ENCODE assay signal across 21 cellular contexts in the genomic region with DNA sequence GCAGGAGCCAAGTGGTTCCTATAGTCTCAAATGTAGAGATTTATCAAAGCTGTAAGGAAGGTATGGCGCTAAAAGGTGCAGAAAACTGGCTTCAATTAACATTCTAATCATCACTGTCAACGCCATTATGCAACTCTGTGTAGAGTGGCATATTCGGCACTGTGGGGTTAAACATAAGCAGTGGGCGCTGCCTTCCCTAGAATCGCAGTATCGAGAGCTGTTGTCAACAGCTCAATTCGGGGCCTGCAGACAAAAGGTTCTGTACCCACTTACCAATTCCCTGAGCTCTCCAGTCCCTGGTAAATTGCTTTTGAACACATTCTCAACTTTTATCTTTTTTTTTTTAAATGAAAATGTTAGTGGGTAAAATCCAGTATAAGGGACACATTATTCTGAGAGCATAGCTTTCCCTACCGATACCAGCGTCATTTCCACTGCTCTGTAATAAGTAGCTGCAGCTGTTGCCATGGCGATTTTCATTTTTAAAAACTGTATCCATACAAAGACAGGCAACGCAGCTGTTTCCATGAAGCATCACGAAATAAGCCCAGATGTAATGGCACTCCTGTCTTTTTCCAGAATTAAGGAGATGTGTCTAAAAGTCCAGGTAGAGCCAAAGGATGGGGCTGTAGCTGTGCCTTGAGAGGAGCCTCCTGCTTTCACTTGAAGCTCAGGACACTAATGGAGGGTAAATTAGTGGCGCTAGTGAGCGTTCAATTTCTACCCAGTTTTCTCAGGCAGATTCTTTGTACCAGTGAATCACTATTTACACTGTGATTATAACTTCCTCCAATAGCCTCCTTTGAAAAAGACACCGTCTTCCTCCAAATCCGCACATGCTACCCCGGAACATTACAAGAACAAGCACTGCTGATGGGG.
DNase-seq lines count a peak whose midpoint lies in the region; ATAC-seq and TF ChIP-seq lines count a peak whose summit lies in the region.
"Had no signal": no experiment of that assay in that cellular context is flagged by ENCODE, and none has a peak within 500 bp of the region (broad histone marks: within the 10 kb centered on the region; RNA-seq: fewer than 3 reads in every experiment).

No MANE protein-coding gene starts in this region.

- H3K36me3 ChIP-seq in SK-N-SH (replicated peaks in 1 of 2; ENCODE audit: control insufficient read depth in 1 of 2, insufficient read depth in 2 of 2, low read length in 1 of 2) (no peaks in the 10 kb centered on the region), esophagus muscularis mucosa (no peaks in the 10 kb centered on the region)
- H3K36me3 ChIP-seq: adrenal gland, BE2C, heart left ventricle, SJCRH30, vagina had no signal

- peaks cover 0 to 12% of the 10 kb centered on the region in 2 experiments; a peak in 1 of 4 replicates for H3K4me1 ChIP-seq in SK-N-SH (ENCODE audit: control insufficient read depth in 1 of 2, insufficient read depth in 2 of 2, low read depth in 1 of 2, low read length in 1 of 2)
- H3K4me1 ChIP-seq in esophagus muscularis mucosa: peaks cover 0 to 3% (median 0%) of the 10 kb centered on the region in 4 donors
- H3K4me1 ChIP-seq: adrenal gland, BE2C, SJCRH30, vagina had no signal

- peak overlapping the region; percentile 50; the same call in 1 of the 2 replicates for H2AFZ ChIP-seq in SK-N-SH (ENCODE audit: low read depth)

- no peaks in the 10 kb centered on the region for H3K79me2 ChIP-seq in SK-N-SH (ENCODE audit: insufficient read depth)

- H3K9me2 ChIP-seq in SK-N-SH: no peaks in the 10 kb centered on the region

- no peak for TF ChIP-seq CTCF in SK-N-SH (IDR thresholded peaks at IDR 0.05)
- TF ChIP-seq CTCF in esophagus muscularis mucosa (IDR thresholded peaks at IDR 0.05): no peak

- POLR2A ChIA-PET in SK-N-SH (lab: Yijun Ruan, JAX): no interaction called here

- peak; percentile 59 for DNase-seq in NCI-H1417 treated with DMSO at 0.1 percent for 48 hours (lab: John Stamatoyannopoulos, UW)
- no peak for DNase-seq in SK-N-SH
- peak; percentile 39 for DNase-seq in esophagus muscularis mucosa (ENCODE audit: extremely low spot score)
- peak; percentile 59 for DNase-seq in superior temporal gyrus (ENCODE audit: extremely low spot score)
- DNase-seq: activated CD4-positive, alpha-beta T cell treated with anti-CD3 and anti-CD28 coated beads for 1 hour; activated gamma-delta T cell; adrenal gland; BE2C; central memory CD4-positive, alpha-beta T cell; effector CD8-positive, alpha-beta T cell; heart left ventricle; naive B cell; NCI-H526 treated with DMSO at 0.1 percent for 48 hours; SJCRH30; small intestine; stimulated activated CD4-positive, alpha-beta T cell treated with anti-CD3 and anti-CD28 coated beads, Interleukin-4, amount 100 ng/mL, for 4 hours had no signal

- peak overlapping the region; percentile 53 for H3K4me2 ChIP-seq in SK-N-SH

- no peak overlapping the region for H3K4me3 ChIP-seq in SK-N-SH (ENCODE audit: low read depth in 2 of 2, low read length in 1 of 2)
- no peak overlapping the region for H3K4me3 ChIP-seq in esophagus muscularis mucosa
- H3K4me3 ChIP-seq: adrenal gland, heart left ventricle, lung, SJCRH30, vagina had no signal

- H3K9ac ChIP-seq in SK-N-SH: no peak overlapping the region

- H4K20me1 ChIP-seq in SK-N-SH (ENCODE audit: insufficient read depth): no peaks in the 10 kb centered on the region

- ATAC-seq in HG02973 (IDR thresholded peaks at IDR 0.05; ENCODE audit: unreplicated experiment) (no peak), GM21381 (IDR thresholded peaks at IDR 0.05; ENCODE audit: unreplicated experiment) (no peak)
- no peak for ATAC-seq in activated CD4-positive, CD25-positive, alpha-beta regulatory T cell treated with anti-CD3 and anti-CD28 coated beads, Interleukin-2, amount 50 U/mL, for 24 hours
- ATAC-seq: heart left ventricle had no signal

- H3K27me3 ChIP-seq in SK-N-SH (ENCODE audit: insufficient read depth): peaks cover 4% of the 10 kb centered on the region; the same call in 1 of the 2 replicates
- no peaks in the 10 kb centered on the region for H3K27me3 ChIP-seq in esophagus muscularis mucosa
- H3K27me3 ChIP-seq: adrenal gland, BE2C, heart left ventricle, vagina had no signal

- CTCF ChIA-PET in SK-N-SH (lab: Yijun Ruan, JAX): no interaction called here

- intact Hi-C loops in esophagus muscularis mucosa (cut with DNase I): no loop called here

- TF ChIP-seq POLR2A in esophagus muscularis mucosa (IDR thresholded peaks at IDR 0.05; ENCODE audit: low read depth): no peak

- TF ChIP-seq RAD21 in SK-N-SH (IDR thresholded peaks at IDR 0.05; ENCODE audit: low read length): no peak

- no peaks in the 10 kb centered on the region for H3F3A ChIP-seq in SK-N-SH (replicated peaks; ENCODE audit: insufficient read depth)

- TF ChIP-seq EP300 in SK-N-SH (IDR thresholded peaks at IDR 0.05; ENCODE audit: borderline replicate concordance in 1 of 2, low read depth in 1 of 2, low read length in 1 of 2) (no peak), esophagus muscularis mucosa (IDR thresholded peaks at IDR 0.05) (no peak)

- 14% methylated on average over 15 of the region's 17 CpGs for WGBS in SK-N-SH (ENCODE audit: low lambda C conversion rate)
- WGBS in esophagus muscularis mucosa: 86% methylated on average over 17 of the region's 17 CpGs

- H3K27ac ChIP-seq in SK-N-SH (ENCODE audit: low read depth in 2 of 2, low read length in 1 of 2) (no peak overlapping the region), esophagus muscularis mucosa (replicated peaks in 1 of 4) (no peak overlapping the region)
- H3K27ac ChIP-seq: adrenal gland, heart left ventricle, SJCRH30, vagina had no signal

- H3K9me3 ChIP-seq in SK-N-SH: no peaks in the 10 kb centered on the region
- no peaks in the 10 kb centered on the region for H3K9me3 ChIP-seq in esophagus muscularis mucosa
- H3K9me3 ChIP-seq: adrenal gland, BE2C, heart left ventricle, SJCRH30, vagina had no signal

TF ChIP-seq in SK-N-SH, 30 proteins besides CTCF, POLR2A, EP300 and RAD21:
- TF ChIP-seq YY1 (IDR thresholded peaks at IDR 0.05; ENCODE audit: low read depth) (no peak), TAF1 (IDR thresholded peaks at IDR 0.05; ENCODE audit: borderline replicate concordance, low read depth, low read length) (no peak), JUND (IDR thresholded peaks at IDR 0.05) (no peak), SMC3 (IDR thresholded peaks at IDR 0.05; ENCODE audit: low read depth, low read length) (no peak), CHD2 (IDR thresholded peaks at IDR 0.05; ENCODE audit: low read length, partially characterized antibody) (no peak), TCF12 (IDR thresholded peaks at IDR 0.05) (no peak), MXI1 (IDR thresholded peaks at IDR 0.05; ENCODE audit: low read depth, low read length) (no peak), GATA2 (CRISPR knock-in tag; IDR thresholded peaks at IDR 0.05) (no peak), EZH2phosphoT487 (IDR thresholded peaks at IDR 0.05; ENCODE audit: borderline replicate concordance, low read depth) (no peak)
- TF ChIP-seq, protein P1, sequence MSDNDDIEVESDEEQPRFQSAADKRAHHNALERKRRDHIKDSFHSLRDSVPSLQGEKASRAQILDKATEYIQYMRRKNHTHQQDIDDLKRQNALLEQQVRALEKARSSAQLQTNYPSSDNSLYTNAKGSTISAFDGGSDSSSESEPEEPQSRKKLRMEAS (IDR thresholded peaks at IDR 0.05; ENCODE audit: low read depth): no peak
- TF ChIP-seq, protein P2, sequence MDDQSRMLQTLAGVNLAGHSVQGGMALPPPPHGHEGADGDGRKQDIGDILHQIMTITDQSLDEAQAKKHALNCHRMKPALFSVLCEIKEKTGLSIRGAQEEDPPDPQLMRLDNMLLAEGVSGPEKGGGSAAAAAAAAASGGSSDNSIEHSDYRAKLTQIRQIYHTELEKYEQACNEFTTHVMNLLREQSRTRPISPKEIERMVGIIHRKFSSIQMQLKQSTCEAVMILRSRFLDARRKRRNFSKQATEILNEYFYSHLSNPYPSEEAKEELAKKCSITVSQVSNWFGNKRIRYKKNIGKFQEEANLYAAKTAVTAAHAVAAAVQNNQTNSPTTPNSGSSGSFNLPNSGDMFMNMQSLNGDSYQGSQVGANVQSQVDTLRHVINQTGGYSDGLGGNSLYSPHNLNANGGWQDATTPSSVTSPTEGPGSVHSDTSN (IDR thresholded peaks at IDR 0.05): no peak
